ENCODE assay signal across 1 cellular context in the genomic region with DNA sequence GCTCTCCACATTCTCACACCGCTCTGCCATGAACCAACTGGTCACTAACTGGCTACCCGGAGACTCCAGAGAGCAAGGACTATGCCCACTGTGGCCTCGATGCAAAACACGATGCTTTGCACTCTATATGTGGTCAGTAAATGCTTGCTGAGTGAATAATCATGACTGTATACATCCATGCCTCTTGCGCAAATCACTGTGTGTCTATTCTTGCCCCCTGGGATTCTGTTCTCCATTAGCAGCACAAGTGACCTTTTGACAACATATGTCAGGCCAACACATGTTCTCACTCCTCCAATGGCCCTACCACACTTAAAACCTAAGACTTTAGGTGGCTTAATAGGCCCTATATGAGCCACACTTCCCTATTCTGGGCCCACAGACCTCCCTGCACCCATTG.
TF ChIP-seq lines count a peak whose summit lies in the region.

No MANE protein-coding gene starts in this region.

TF ChIP-seq in GM23338, 12 proteins besides CTCF, POLR2A, EP300 and RAD21 (continued from another document):
- TF ChIP-seq EZH2 (IDR thresholded peaks at IDR 0.05; ENCODE audit: low read depth, unreplicated experiment) (no peak), ZNF114 (CRISPR knock-in tag; IDR thresholded peaks at IDR 0.05) (no peak), CREB1 (CRISPR knock-in tag; IDR thresholded peaks at IDR 0.05; ENCODE audit: low read depth) (no peak), NANOG (IDR thresholded peaks at IDR 0.05; ENCODE audit: borderline replicate concordance) (no peak)
- TF ChIP-seq, protein P1, sequence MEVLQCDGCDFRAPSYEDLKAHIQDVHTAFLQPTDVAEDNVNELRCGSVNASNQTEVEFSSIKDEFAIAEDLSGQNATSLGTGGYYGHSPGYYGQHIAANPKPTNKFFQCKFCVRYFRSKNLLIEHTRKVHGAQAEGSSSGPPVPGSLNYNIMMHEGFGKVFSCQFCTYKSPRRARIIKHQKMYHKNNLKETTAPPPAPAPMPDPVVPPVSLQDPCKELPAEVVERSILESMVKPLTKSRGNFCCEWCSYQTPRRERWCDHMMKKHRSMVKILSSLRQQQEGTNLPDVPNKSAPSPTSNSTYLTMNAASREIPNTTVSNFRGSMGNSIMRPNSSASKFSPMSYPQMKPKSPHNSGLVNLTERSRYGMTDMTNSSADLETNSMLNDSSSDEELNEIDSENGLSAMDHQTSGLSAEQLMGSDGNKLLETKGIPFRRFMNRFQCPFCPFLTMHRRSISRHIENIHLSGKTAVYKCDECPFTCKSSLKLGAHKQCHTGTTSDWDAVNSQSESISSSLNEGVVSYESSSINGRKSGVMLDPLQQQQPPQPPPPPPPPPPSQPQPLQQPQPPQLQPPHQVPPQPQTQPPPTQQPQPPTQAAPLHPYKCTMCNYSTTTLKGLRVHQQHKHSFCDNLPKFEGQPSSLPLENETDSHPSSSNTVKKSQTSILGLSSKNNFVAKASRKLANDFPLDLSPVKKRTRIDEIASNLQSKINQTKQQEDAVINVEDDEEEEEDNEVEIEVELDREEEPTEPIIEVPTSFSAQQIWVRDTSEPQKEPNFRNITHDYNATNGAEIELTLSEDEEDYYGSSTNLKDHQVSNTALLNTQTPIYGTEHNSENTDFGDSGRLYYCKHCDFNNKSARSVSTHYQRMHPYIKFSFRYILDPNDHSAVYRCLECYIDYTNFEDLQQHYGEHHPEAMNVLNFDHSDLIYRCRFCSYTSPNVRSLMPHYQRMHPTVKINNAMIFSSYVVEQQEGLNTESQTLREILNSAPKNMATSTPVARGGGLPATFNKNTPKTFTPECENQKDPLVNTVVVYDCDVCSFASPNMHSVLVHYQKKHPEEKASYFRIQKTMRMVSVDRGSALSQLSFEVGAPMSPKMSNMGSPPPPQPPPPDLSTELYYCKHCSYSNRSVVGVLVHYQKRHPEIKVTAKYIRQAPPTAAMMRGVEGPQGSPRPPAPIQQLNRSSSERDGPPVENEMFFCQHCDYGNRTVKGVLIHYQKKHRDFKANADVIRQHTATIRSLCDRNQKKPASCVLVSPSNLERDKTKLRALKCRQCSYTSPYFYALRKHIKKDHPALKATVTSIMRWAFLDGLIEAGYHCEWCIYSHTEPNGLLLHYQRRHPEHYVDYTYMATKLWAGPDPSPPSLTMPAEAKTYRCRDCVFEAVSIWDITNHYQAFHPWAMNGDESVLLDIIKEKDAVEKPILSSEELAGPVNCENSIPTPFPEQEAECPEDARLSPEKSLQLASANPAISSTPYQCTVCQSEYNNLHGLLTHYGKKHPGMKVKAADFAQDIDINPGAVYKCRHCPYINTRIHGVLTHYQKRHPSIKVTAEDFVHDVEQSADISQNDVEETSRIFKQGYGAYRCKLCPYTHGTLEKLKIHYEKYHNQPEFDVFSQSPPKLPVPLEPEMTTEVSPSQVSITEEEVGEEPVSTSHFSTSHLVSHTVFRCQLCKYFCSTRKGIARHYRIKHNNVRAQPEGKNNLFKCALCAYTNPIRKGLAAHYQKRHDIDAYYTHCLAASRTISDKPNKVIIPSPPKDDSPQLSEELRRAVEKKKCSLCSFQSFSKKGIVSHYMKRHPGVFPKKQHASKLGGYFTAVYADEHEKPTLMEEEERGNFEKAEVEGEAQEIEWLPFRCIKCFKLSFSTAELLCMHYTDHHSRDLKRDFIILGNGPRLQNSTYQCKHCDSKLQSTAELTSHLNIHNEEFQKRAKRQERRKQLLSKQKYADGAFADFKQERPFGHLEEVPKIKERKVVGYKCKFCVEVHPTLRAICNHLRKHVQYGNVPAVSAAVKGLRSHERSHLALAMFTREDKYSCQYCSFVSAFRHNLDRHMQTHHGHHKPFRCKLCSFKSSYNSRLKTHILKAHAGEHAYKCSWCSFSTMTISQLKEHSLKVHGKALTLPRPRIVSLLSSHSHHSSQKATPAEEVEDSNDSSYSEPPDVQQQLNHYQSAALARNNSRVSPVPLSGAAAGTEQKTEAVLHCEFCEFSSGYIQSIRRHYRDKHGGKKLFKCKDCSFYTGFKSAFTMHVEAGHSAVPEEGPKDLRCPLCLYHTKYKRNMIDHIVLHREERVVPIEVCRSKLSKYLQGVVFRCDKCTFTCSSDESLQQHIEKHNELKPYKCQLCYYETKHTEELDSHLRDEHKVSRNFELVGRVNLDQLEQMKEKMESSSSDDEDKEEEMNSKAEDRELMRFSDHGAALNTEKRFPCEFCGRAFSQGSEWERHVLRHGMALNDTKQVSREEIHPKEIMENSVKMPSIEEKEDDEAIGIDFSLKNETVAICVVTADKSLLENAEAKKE (CRISPR knock-in tag; IDR thresholded peaks at IDR 0.05) = no peak
- TF ChIP-seq, protein P2, sequence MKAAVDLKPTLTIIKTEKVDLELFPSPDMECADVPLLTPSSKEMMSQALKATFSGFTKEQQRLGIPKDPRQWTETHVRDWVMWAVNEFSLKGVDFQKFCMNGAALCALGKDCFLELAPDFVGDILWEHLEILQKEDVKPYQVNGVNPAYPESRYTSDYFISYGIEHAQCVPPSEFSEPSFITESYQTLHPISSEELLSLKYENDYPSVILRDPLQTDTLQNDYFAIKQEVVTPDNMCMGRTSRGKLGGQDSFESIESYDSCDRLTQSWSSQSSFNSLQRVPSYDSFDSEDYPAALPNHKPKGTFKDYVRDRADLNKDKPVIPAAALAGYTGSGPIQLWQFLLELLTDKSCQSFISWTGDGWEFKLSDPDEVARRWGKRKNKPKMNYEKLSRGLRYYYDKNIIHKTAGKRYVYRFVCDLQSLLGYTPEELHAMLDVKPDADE (IDR thresholded peaks at IDR 0.05) = no peak
